22 cellular contexts compared by ENCODE assay signal in genomic region chr17:6856054-6856453, GRCh38. TPM values are rescaled to one million over a fixed set of nuclear protein-coding genes. Genes with fewer than 3 reads are reported as not detected.
DNase-seq lines count a peak whose midpoint lies in the region; ATAC-seq, FAIRE-seq and TF ChIP-seq lines count a peak whose summit lies in the region.
"Had no signal": no experiment of that assay in that cellular context is flagged by ENCODE, and none has a peak within 500 bp of the region (broad histone marks: within the 10 kb centered on the region; RNA-seq: fewer than 3 reads in every experiment).

No MANE protein-coding gene starts in this region.

- H2AFZ ChIP-seq in mammary epithelial cell (ENCODE audit: low read depth, low read length) (no peak overlapping the region), GM23338 (no peak overlapping the region), K562 (ENCODE audit: low read depth, low read length) (no peak overlapping the region; the same call in 1 of the 2 replicates)

- intact Hi-C loops in mammary epithelial cell (cut with micrococcal nuclease) = no loop called here
- intact Hi-C loops in breast epithelium (cut with DNase I; ENCODE audit: low total_unique reads) = loop anchor here (10.0 kb wide), 1 partner anchor 1471 kb away; no protein-coding TSS in a partner anchor
- intact Hi-C loops in K562 (cut with micrococcal nuclease) = no loop called here

- TF ChIP-seq EP300 in K562 (IDR thresholded peaks at IDR 0.05; ENCODE audit: low read length) = no peak

- peaks cover 25% of the 10 kb centered on the region for H3K36me3 Mint-ChIP-seq in GM23338 (ENCODE audit: low read depth)
- H3K36me3 Mint-ChIP-seq in CD8-positive, alpha-beta memory T cell = no peaks in the 10 kb centered on the region

- TF ChIP-seq POLR2A in breast epithelium (IDR thresholded peaks at IDR 0.05) (no peak), K562 (conservative IDR thresholded peaks at IDR 0.05) (no peak)

- CTCF ChIA-PET in mammary epithelial cell (lab: Charles Lee; ENCODE audit: low non-redundant PET) = no interaction called here
- CTCF ChIA-PET in K562 (lab: Yijun Ruan, JAX; ENCODE audit: low intra/inter-chr PET ratio) = no interaction called here
- CTCF ChIA-PET in CD8-positive, alpha-beta memory T cell (lab: Charles Lee) = no interaction called here

- H3K9me3 Mint-ChIP-seq in GM23338 = peaks cover 2% of the 10 kb centered on the region; the same call in 1 of the 3 replicates
- H3K9me3 Mint-ChIP-seq in CD8-positive, alpha-beta memory T cell = no peaks in the 10 kb centered on the region

- peak overlapping the region; percentile 12; the same call in 1 of the 2 replicates for H3K27ac Mint-ChIP-seq in GM23338
- peak overlapping the region in 1 of 8 donors; percentile 79 for H3K27ac Mint-ChIP-seq in CD8-positive, alpha-beta memory T cell

- H3K36me3 ChIP-seq in mammary epithelial cell (ENCODE audit: insufficient read depth, low read length) (peaks cover 6% of the 10 kb centered on the region), breast epithelium (no peaks in the 10 kb centered on the region), GM23338 (ENCODE audit: insufficient read depth) (no peaks in the 10 kb centered on the region), K562 (ENCODE audit: control insufficient read depth, insufficient read depth, low read length) (no peaks in the 10 kb centered on the region)
- no peaks in the 10 kb centered on the region for H3K36me3 ChIP-seq in CD8-positive, alpha-beta memory T cell (ENCODE audit: insufficient read depth, low read length)
- H3K36me3 ChIP-seq: BE2C, SJCRH30 had no signal

- H3K4me3 ChIP-seq in mammary epithelial cell (replicated peaks in 1 of 3; ENCODE audit: insufficient read depth in 1 of 3, low read depth in 2 of 3, low read length in 3 of 3) (peak overlapping the region in 1 of 3 experiments; percentile 59), breast epithelium (no peak overlapping the region), GM23338 (no peak overlapping the region), K562 (no peak overlapping the region)
- no peak overlapping the region for H3K4me3 ChIP-seq in CD8-positive, alpha-beta memory T cell (ENCODE audit: low read length)
- H3K4me3 ChIP-seq: SJCRH30 had no signal

- FAIRE-seq in K562 (lab: Jason Lieb, UNC) = no peak
- FAIRE-seq: RCC 7860 had no signal

- H4K20me1 ChIP-seq in mammary epithelial cell (ENCODE audit: insufficient read depth, low read length) = no peaks in the 10 kb centered on the region
- no peaks in the 10 kb centered on the region; the same call in 1 of the 2 replicates for H4K20me1 ChIP-seq in GM23338 (replicated peaks; ENCODE audit: insufficient read depth)
- H4K20me1 ChIP-seq in K562 (replicated peaks; ENCODE audit: control insufficient read depth, insufficient read depth, low read length) = no peaks in the 10 kb centered on the region

- 0 out of 2 replicates have a peak, but pooled peaks cover 7% of the 10 kb centered on the region for H3K9me2 ChIP-seq in GM23338 (ENCODE audit: insufficient read depth)

- H3K4me1 ChIP-seq in mammary epithelial cell (ENCODE audit: insufficient read depth, low read length) (peaks cover 14% of the 10 kb centered on the region), breast epithelium (no peaks in the 10 kb centered on the region), GM23338 (ENCODE audit: insufficient read depth) (peaks cover 17% of the 10 kb centered on the region), K562 (replicated peaks in 1 of 2; ENCODE audit: control insufficient read depth in 2 of 2, insufficient read depth in 2 of 2, low read length in 2 of 2) (no peaks in the 10 kb centered on the region)
- no peaks in the 10 kb centered on the region for H3K4me1 ChIP-seq in CD8-positive, alpha-beta memory T cell (ENCODE audit: insufficient read depth, low read length)
- H3K4me1 ChIP-seq: BE2C, SJCRH30 had no signal

- no peak for TF ChIP-seq CTCF in mammary epithelial cell (conservative IDR thresholded peaks at IDR 0.05 in 1 of 2, IDR thresholded peaks at IDR 0.05 in 1 of 2; ENCODE audit: extremely low read depth in 1 of 2, insufficient read depth in 1 of 2, low read depth in 1 of 2, low read length in 2 of 2)
- TF ChIP-seq CTCF in breast epithelium (IDR thresholded peaks at IDR 0.05) = no peak
- TF ChIP-seq CTCF in GM23338 (conservative IDR thresholded peaks at IDR 0.05; ENCODE audit: low read depth in 2 of 2) = no peak
- no peak for TF ChIP-seq CTCF in K562 (IDR thresholded peaks at IDR 0.05 in 2 of 3, conservative IDR thresholded peaks at IDR 0.05 in 1 of 3; ENCODE audit: insufficient read depth in 2 of 3, low read depth in 1 of 3, low read length in 3 of 3)

- H3K27ac ChIP-seq in mammary epithelial cell (ENCODE audit: insufficient read depth, low read depth, low read length) (peak overlapping the region; percentile 94), breast epithelium (no peak overlapping the region), GM23338 (ENCODE audit: low read depth) (no peak overlapping the region), K562 (ENCODE audit: extremely low read depth, low read depth, low read length) (no peak overlapping the region)
- no peak overlapping the region for H3K27ac ChIP-seq in CD8-positive, alpha-beta memory T cell (ENCODE audit: low read depth, low read length)
- H3K27ac ChIP-seq: SJCRH30 had no signal

- DNase-seq in mammary epithelial cell = no peak
- no peak for DNase-seq in breast epithelium (ENCODE audit: low spot score in 2 of 2)
- no peak for DNase-seq in GM23338 (ENCODE audit: low spot score)
- DNase-seq in K562 (ENCODE audit: extremely low read depth in 1 of 4, low spot score in 3 of 4) = no peak
- no peak for DNase-seq in CD8-positive, alpha-beta memory T cell
- DNase-seq in NCI-H524 treated with DMSO at 0.1 percent for 48 hours (lab: John Stamatoyannopoulos, UW) = no peak
- no peak for DNase-seq in NCI-H526 treated with DMSO at 0.1 percent for 48 hours (lab: John Stamatoyannopoulos, UW)
- DNase-seq: BE2C; GOT3; IMR-90; MV-4-11; NCI-H1105 treated with DMSO at 0.1 percent for 48 hours; NCI-H1694 treated with DMSO at 0.1 percent for 48 hours; NCI-H2081 treated with DMSO at 0.1 percent for 48 hours; NCI-H446 treated with DMSO at 0.1 percent for 48 hours; NCI-H774; NK-92 treated with Interleukin-12 subunit alpha and Interleukin-12 subunit beta, amount 100 ng/mL, for 24 hours; SJCRH30; T-helper 1 cell had no signal

- H3K27me3 ChIP-seq in mammary epithelial cell (ENCODE audit: insufficient read depth, low read length) (no peaks in the 10 kb centered on the region), breast epithelium (no peaks in the 10 kb centered on the region), GM23338 (ENCODE audit: insufficient read depth) (no peaks in the 10 kb centered on the region), K562 (ENCODE audit: control insufficient read depth in 2 of 2, insufficient read depth in 2 of 2, low read length in 2 of 2) (no peaks in the 10 kb centered on the region)
- no peaks in the 10 kb centered on the region for H3K27me3 ChIP-seq in CD8-positive, alpha-beta memory T cell (ENCODE audit: insufficient read depth, low read length, poor library complexity, severe bottlenecking)
- H3K27me3 ChIP-seq: BE2C, SJCRH30 had no signal

- H3F3A ChIP-seq in GM23338 (replicated peaks; ENCODE audit: low read depth) = 0 out of 2 replicates have a peak, but pooled peaks cover 4% of the 10 kb centered on the region

- H3K4me2 ChIP-seq in mammary epithelial cell (ENCODE audit: insufficient read depth, low read depth, low read length) = peak overlapping the region; percentile 90
- H3K4me2 ChIP-seq in GM23338 = no peak overlapping the region
- no peak overlapping the region for H3K4me2 ChIP-seq in K562 (ENCODE audit: insufficient read depth, low read length)

- TF ChIP-seq RAD21 in K562 (CRISPR knock-in tag; conservative IDR thresholded peaks at IDR 0.05 in 1 of 2, IDR thresholded peaks at IDR 0.05 in 1 of 2) = no peak

- BruUV-seq in mammary epithelial cell (replicated peaks; lab: Mats Ljungman, UMichigan) (no TSS peak), K562 (replicated peaks; lab: Mats Ljungman, UMichigan) (no TSS peak)

- H3K79me2 ChIP-seq in mammary epithelial cell (ENCODE audit: insufficient read depth, low read length) (peaks cover 65% of the 10 kb centered on the region), GM23338 (replicated peaks; ENCODE audit: insufficient read depth) (peaks cover 68% of the 10 kb centered on the region), K562 (ENCODE audit: control insufficient read depth, insufficient read depth, low read length) (no peaks in the 10 kb centered on the region)

- H3K9me3 ChIP-seq in mammary epithelial cell (replicated peaks; ENCODE audit: insufficient read depth, low read length) (no peaks in the 10 kb centered on the region), breast epithelium (no peaks in the 10 kb centered on the region), K562 (replicated peaks; ENCODE audit: control insufficient read depth, insufficient read depth, low read depth, low read length) (no peaks in the 10 kb centered on the region)
- H3K9me3 ChIP-seq in CD8-positive, alpha-beta memory T cell (ENCODE audit: low read length) = no peaks in the 10 kb centered on the region
- H3K9me3 ChIP-seq: BE2C, SJCRH30 had no signal

- H3K4me3 Mint-ChIP-seq in GM23338 = peak overlapping the region; percentile 95; the same call in 2 of the 3 replicates
- H3K4me3 Mint-ChIP-seq in CD8-positive, alpha-beta memory T cell = no peak overlapping the region

- peaks cover 8% of the 10 kb centered on the region for H3K27me3 Mint-ChIP-seq in GM23338 (ENCODE audit: insufficient read depth, low read depth, poor library complexity)
- H3K27me3 Mint-ChIP-seq in CD8-positive, alpha-beta memory T cell = peaks cover 12 to 22% of the 10 kb centered on the region in 2 donors

- in situ Hi-C loops in mammary epithelial cell (cut with MboI; ENCODE audit: low sequenced_read_pairs in 2 of 2) = no loop called here
- in situ Hi-C loops in K562 (cut with MboI) = no loop called here

- H3K9me1 ChIP-seq in K562 (ENCODE audit: control insufficient read depth, insufficient read depth, low read length) = no peaks in the 10 kb centered on the region

- H3K4me1 Mint-ChIP-seq in GM23338 = peaks cover 39% of the 10 kb centered on the region
- H3K4me1 Mint-ChIP-seq in CD8-positive, alpha-beta memory T cell = peaks cover 8 to 28% (median 27%) of the 10 kb centered on the region in 3 donors

- POLR2A ChIA-PET in K562 (lab: Yijun Ruan, JAX) = no interaction called here
- POLR2A ChIA-PET in CD8-positive, alpha-beta memory T cell (lab: Charles Lee) = no interaction called here

- H3K9ac ChIP-seq in mammary epithelial cell (ENCODE audit: insufficient read depth, low read length) (no peak overlapping the region), K562 (ENCODE audit: insufficient read depth in 1 of 2, low read depth in 2 of 2, low read length in 2 of 2) (no peak overlapping the region)

- dilution Hi-C loops in mammary epithelial cell (cut with HindIII; ENCODE audit: low sequenced_read_pairs) = loop anchor here (25.0 kb wide), 1 partner anchor 194 kb away; the partner anchor contains the start of genes C17orf100 and MED31

- no peak for ATAC-seq in GM23338
- ATAC-seq in K562 = no peak
- ATAC-seq: HCT116 had no signal

- WGBS in mammary epithelial cell (ENCODE audit: low coverage, missing lambda C conversion rate) = 80% methylated on average over 3 of the region's 3 CpGs
- 19% methylated on average over 3 of the region's 3 CpGs for WGBS in K562 (ENCODE audit: insufficient coverage, low coverage, missing lambda C conversion rate)

RNA-seq across cellular contexts. Expression of gene TEKT1, which starts 24.5 kb away (rescaled TPM):
- not detected for total RNA-seq in mammary epithelial cell
- polyA plus RNA-seq in mammary epithelial cell = not detected
- polyA minus RNA-seq in mammary epithelial cell = not detected
- total RNA-seq in breast epithelium = not detected
- total RNA-seq in GM23338 (2014; rRNA removed; shearing (Covaris generic)) = not detected in 2 replicates
- polyA plus RNA-seq in GM23338 (2016; fragmentation: Nextera tagmentation; extraction: Ambion mirVana) = not detected in 2 replicates
- total RNA-seq in K562 (2011; cell fraction: chromatin; rRNA removed; ENCODE audit: low replicate concordance) = not detected in 2 replicates
- not detected in 2 replicates for total RNA-seq in K562 (2011; cell fraction: nucleolus; rRNA removed)
- not detected in 2 replicates for total RNA-seq in K562 (2011; cell fraction: nucleoplasm; rRNA removed)
- not detected in 2 replicates for total RNA-seq in K562 (2014; rRNA removed)
- total RNA-seq in K562 (2014; rRNA removed; fragmentation: Illumina TruSeq; extraction: Trizol) = not detected in 2 replicates
- total RNA-seq in K562 (2015; rRNA removed; fragmentation: Illumina TruSeq; extraction: Trizol) = not detected in 2 replicates
- not detected in 2 replicates for total RNA-seq in K562 (2021)
- polyA plus RNA-seq in K562 (2011; rRNA removed) = not detected in 2 replicates
- polyA plus RNA-seq in K562 (2011; cell fraction: cytosol; rRNA removed) = not detected in 2 replicates
- not detected in 2 replicates for polyA plus RNA-seq in K562 (2011; cell fraction: nucleus; rRNA removed)
- polyA plus RNA-seq in K562 (2012) = not detected in 2 replicates
- not detected in 2 replicates for polyA plus RNA-seq in K562 (2014; fragmentation: Illumina TruSeq; extraction: Trizol)
- under 1 TPM in 1 of 2 experiments, not detected in 1; 0.06 TPM for polyA plus RNA-seq in K562 (2014; fragmentation: Nextera tagmentation; extraction: Ambion mirVana)
- not detected in 2 replicates for polyA plus RNA-seq in K562 (2014; rRNA removed)
- 0.06 TPM in 1 of 2 replicates, not detected in the other for polyA minus RNA-seq in K562 (2011; rRNA and poly(A)+ RNA removed)
- not detected in 2 replicates for polyA minus RNA-seq in K562 (2011; cell fraction: cytosol; rRNA and poly(A)+ RNA removed)
- polyA minus RNA-seq in K562 (2011; cell fraction: nucleus; rRNA and poly(A)+ RNA removed) = not detected in 2 replicates
- not detected for total RNA-seq in CD8-positive, alpha-beta memory T cell
- not detected for polyA plus RNA-seq in CD8-positive, alpha-beta memory T cell
- total RNA-seq: A673, IMR-90, SJCRH30 had no signal
- polyA plus RNA-seq: IMR-90 had no signal
